14 cellular contexts compared by ENCODE assay signal in genomic region chr14:99807413-99808132, GRCh38. TPM values are rescaled to one million over a fixed set of nuclear protein-coding genes. Genes with fewer than 3 reads are reported as not detected.
DNase-seq lines count a peak whose midpoint lies in the region; ATAC-seq and TF ChIP-seq lines count a peak whose summit lies in the region.
"Had no signal": no experiment of that assay in that cellular context is flagged by ENCODE, and none has a peak within 500 bp of the region (broad histone marks: within the 10 kb centered on the region; RNA-seq: fewer than 3 reads in every experiment).

No MANE protein-coding gene starts in this region.

- peak overlapping the region; percentile 57 to 90 (median 78) for H3K4me2 ChIP-seq in BLaER1 treated with 17β-estradiol and CSF1 and Interleukin-3, amounts not matched to agents 10 nM and 100 nM
- H3K4me2 ChIP-seq in Loucy (ENCODE audit: low read depth, low read length, poor library complexity, severe bottlenecking), result no peak overlapping the region

- H3K27me3 Mint-ChIP-seq in endodermal cell (ENCODE audit: insufficient read depth) (no peaks in the 10 kb centered on the region), progenitor cell of endocrine pancreas (no peaks in the 10 kb centered on the region)

- ATAC-seq in HG03039 (IDR thresholded peaks at IDR 0.05; ENCODE audit: unreplicated experiment), result no peak

- H3K9me3 Mint-ChIP-seq in endodermal cell (no peaks in the 10 kb centered on the region), progenitor cell of endocrine pancreas (ENCODE audit: low read depth) (no peaks in the 10 kb centered on the region)
- H3K9me3 Mint-ChIP-seq: stimulated activated naive CD8-positive, alpha-beta T cell treated with anti-CD3 and anti-CD28 coated beads, Interleukin-15, Interleukin-2, amounts not matched to agents 100 ng/mL and 50 ng/mL, for 24 hours; T-helper 2 cell treated with Interferon-gamma antibody and Interleukin-4, amounts not matched to agents 5 μg/mL and 100 μg/mL, for 36 hours had no signal

- H3F3A ChIP-seq in Loucy (ENCODE audit: low read depth), result no peaks in the 10 kb centered on the region

- 84 to 88% methylated on average over 8 to 9 of the region's 10 CpGs for WGBS in endodermal cell (ENCODE audit: insufficient coverage in 1 of 2, insufficient read length in 1 of 2), 2 experiments

- H3K4me3 Mint-ChIP-seq in endodermal cell, result no peak overlapping the region
- no peak overlapping the region for H3K4me3 Mint-ChIP-seq in progenitor cell of endocrine pancreas (ENCODE audit: low read depth)
- H3K4me3 Mint-ChIP-seq: stimulated activated naive CD8-positive, alpha-beta T cell treated with anti-CD3 and anti-CD28 coated beads, Interleukin-15, Interleukin-2, amounts not matched to agents 100 ng/mL and 50 ng/mL, for 24 hours; T-helper 2 cell treated with Interferon-gamma antibody and Interleukin-4, amounts not matched to agents 5 μg/mL and 100 μg/mL, for 36 hours had no signal

- no peak overlapping the region; a peak in 1 of 20 replicates for H3K4me3 ChIP-seq in BLaER1 treated with 17β-estradiol and CSF1 and Interleukin-3, amounts not matched to agents 10 nM and 100 nM
- H3K4me3 ChIP-seq in Loucy (ENCODE audit: low read length, poor library complexity, severe bottlenecking) (no peak overlapping the region), endodermal cell (ENCODE audit: low read length) (no peak overlapping the region)
- H3K4me3 ChIP-seq: heart left ventricle had no signal

- H3K36me3 Mint-ChIP-seq in endodermal cell (ENCODE audit: low read depth) (no peaks in the 10 kb centered on the region), progenitor cell of endocrine pancreas (ENCODE audit: insufficient read depth) (no peaks in the 10 kb centered on the region)

- H3K27me3 ChIP-seq in BLaER1 treated with 17β-estradiol and CSF1 and Interleukin-3, amounts not matched to agents 10 nM and 100 nM, result peaks cover 0 to 13% (median 0%) of the 10 kb centered on the region in 11 experiments; a peak in 5 of 22 replicates
- peaks cover 99% of the 10 kb centered on the region for H3K27me3 ChIP-seq in Loucy (ENCODE audit: insufficient read depth, low read length, poor library complexity, severe bottlenecking)
- no peaks in the 10 kb centered on the region for H3K27me3 ChIP-seq in endodermal cell (ENCODE audit: control insufficient read depth, insufficient read depth, low read length, poor library complexity, severe bottlenecking)
- H3K27me3 ChIP-seq: heart left ventricle had no signal

- H3K4me1 Mint-ChIP-seq in endodermal cell (peaks cover 8% of the 10 kb centered on the region), progenitor cell of endocrine pancreas (ENCODE audit: low read depth) (peaks cover 11% of the 10 kb centered on the region)

- H3K9me3 ChIP-seq in BLaER1 treated with 17β-estradiol and CSF1 and Interleukin-3, amounts not matched to agents 10 nM and 100 nM (replicated peaks in 1 of 11), result no peaks in the 10 kb centered on the region
- H3K9me3 ChIP-seq in Loucy (ENCODE audit: insufficient read depth, low read depth, low read length), result no peaks in the 10 kb centered on the region
- no peaks in the 10 kb centered on the region for H3K9me3 ChIP-seq in endodermal cell (ENCODE audit: control insufficient read depth, low read length)
- H3K9me3 ChIP-seq: heart left ventricle had no signal

- no peak overlapping the region for H2AFZ ChIP-seq in Loucy (ENCODE audit: low read length)

- H4K20me1 ChIP-seq in BLaER1 treated with 17β-estradiol and CSF1 and Interleukin-3, amounts not matched to agents 10 nM and 100 nM, result peaks cover 0 to 6% (median 0%) of the 10 kb centered on the region in 11 experiments; a peak in 1 of 22 replicates
- no peaks in the 10 kb centered on the region for H4K20me1 ChIP-seq in Loucy (ENCODE audit: insufficient read depth, low read length, poor library complexity, severe bottlenecking)

- H3K27ac Mint-ChIP-seq in endodermal cell (no peak overlapping the region), progenitor cell of endocrine pancreas (no peak overlapping the region)
- H3K27ac Mint-ChIP-seq: stimulated activated naive CD8-positive, alpha-beta T cell treated with anti-CD3 and anti-CD28 coated beads, Interleukin-15, Interleukin-2, amounts not matched to agents 100 ng/mL and 50 ng/mL, for 24 hours; T-helper 2 cell treated with Interferon-gamma antibody and Interleukin-4, amounts not matched to agents 5 μg/mL and 100 μg/mL, for 36 hours had no signal

- TF ChIP-seq CTCF in Loucy (conservative IDR thresholded peaks at IDR 0.05; ENCODE audit: low read length) (peak; percentile 35; the same call in 1 of the 2 replicates), endodermal cell (conservative IDR thresholded peaks at IDR 0.05) (peak; percentile 68), progenitor cell of endocrine pancreas (IDR thresholded peaks at IDR 0.05; ENCODE audit: unreplicated experiment) (peak; percentile 27)

- no peaks in the 10 kb centered on the region for H3K36me3 ChIP-seq in BLaER1 treated with 17β-estradiol and CSF1 and Interleukin-3, amounts not matched to agents 10 nM and 100 nM
- H3K36me3 ChIP-seq in Loucy (ENCODE audit: insufficient read depth, low read length) (no peaks in the 10 kb centered on the region), endodermal cell (ENCODE audit: control insufficient read depth, insufficient read depth, low read length) (no peaks in the 10 kb centered on the region)
- H3K36me3 ChIP-seq: heart left ventricle had no signal

- H3K9me2 ChIP-seq in Loucy (replicated peaks; ENCODE audit: low read depth, low read length), result no peaks in the 10 kb centered on the region

- peak; percentile 76 for DNase-seq in endodermal cell
- DNase-seq in progenitor cell of endocrine pancreas (ENCODE audit: low spot score, unreplicated experiment), result no peak
- no peak for DNase-seq in COLO829 (ENCODE audit: low spot score)
- DNase-seq in stimulated activated CD8-positive, alpha-beta memory T cell treated with anti-CD3 and anti-CD28 coated beads, Interleukin-4, amount 100 ng/mL, for 48 hours, result no peak
- DNase-seq in middle frontal gyrus (ENCODE audit: extremely low spot score, low spot score), result no peak
- DNase-seq: activated T-cell treated with anti-CD3 and anti-CD28 coated beads, Interleukin-2, amount 50 U/mL, for 48 hours; heart left ventricle; MM.1S; NK-92 treated with Interleukin-12 subunit alpha and Interleukin-12 subunit beta, amount 100 ng/mL, for 24 hours had no signal

- H3K9ac ChIP-seq in BLaER1 treated with 17β-estradiol and CSF1 and Interleukin-3, amounts not matched to agents 10 nM and 100 nM, result peak overlapping the region in 8 of 11 experiments; percentile 4 to 70 (median 46); a peak in 7 of 22 replicates
- H3K9ac ChIP-seq in Loucy (ENCODE audit: low read depth, low read length, poor library complexity, severe bottlenecking), result no peak overlapping the region
- H3K9ac ChIP-seq in endodermal cell (ENCODE audit: extremely low read depth, low read length, poor library complexity, severe bottlenecking), result no peak overlapping the region

- H3K4me1 ChIP-seq in BLaER1 treated with 17β-estradiol and CSF1 and Interleukin-3, amounts not matched to agents 10 nM and 100 nM, result peaks cover 28 to 41% (median 39%) of the 10 kb centered on the region in 10 experiments
- no peaks in the 10 kb centered on the region for H3K4me1 ChIP-seq in Loucy (ENCODE audit: insufficient read depth, low read length, poor library complexity, severe bottlenecking)
- no peaks in the 10 kb centered on the region for H3K4me1 ChIP-seq in endodermal cell (ENCODE audit: control insufficient read depth, insufficient read depth, low read length)

- peak overlapping the region in 8 of 11 experiments; percentile 33 to 67 (median 54); a peak in 12 of 22 replicates for H3K27ac ChIP-seq in BLaER1 treated with 17β-estradiol and CSF1 and Interleukin-3, amounts not matched to agents 10 nM and 100 nM
- H3K27ac ChIP-seq in endodermal cell (ENCODE audit: low read depth, low read length), result peak overlapping the region; percentile 12

- H3K79me2 ChIP-seq in Loucy (ENCODE audit: insufficient read depth, low read length), result no peaks in the 10 kb centered on the region

RNA-seq across cellular contexts. Expression of gene EML1, which starts 14.4 kb away (rescaled TPM):
- 10 to 100 TPM; 25.0 to 31.4 TPM for total RNA-seq in endodermal cell
- polyA plus RNA-seq in endodermal cell (2013, experiment 1 of 2), result 39.1 TPM
- polyA plus RNA-seq in endodermal cell (2013, experiment 2 of 2), result 38.7 TPM
- 34.9 and 42.6 TPM in 2 replicates for total RNA-seq in progenitor cell of endocrine pancreas

Comparison
In these comparisons a context has a peak if more than half of its experiments do, and no peak if none do; other contexts are left out.
1. H3K9ac ChIP-seq: peak in BLaER1 treated with 17β-estradiol and CSF1 and Interleukin-3, amounts not matched to agents 10 nM and 100 nM (8 of 11); none in Loucy (single experiment) and endodermal cell (single experiment).
2. Peak in every context shown above with its lines, with median percentiles within 50 percentile points of each other: CTCF ChIP-seq.